In the genomic region with DNA sequence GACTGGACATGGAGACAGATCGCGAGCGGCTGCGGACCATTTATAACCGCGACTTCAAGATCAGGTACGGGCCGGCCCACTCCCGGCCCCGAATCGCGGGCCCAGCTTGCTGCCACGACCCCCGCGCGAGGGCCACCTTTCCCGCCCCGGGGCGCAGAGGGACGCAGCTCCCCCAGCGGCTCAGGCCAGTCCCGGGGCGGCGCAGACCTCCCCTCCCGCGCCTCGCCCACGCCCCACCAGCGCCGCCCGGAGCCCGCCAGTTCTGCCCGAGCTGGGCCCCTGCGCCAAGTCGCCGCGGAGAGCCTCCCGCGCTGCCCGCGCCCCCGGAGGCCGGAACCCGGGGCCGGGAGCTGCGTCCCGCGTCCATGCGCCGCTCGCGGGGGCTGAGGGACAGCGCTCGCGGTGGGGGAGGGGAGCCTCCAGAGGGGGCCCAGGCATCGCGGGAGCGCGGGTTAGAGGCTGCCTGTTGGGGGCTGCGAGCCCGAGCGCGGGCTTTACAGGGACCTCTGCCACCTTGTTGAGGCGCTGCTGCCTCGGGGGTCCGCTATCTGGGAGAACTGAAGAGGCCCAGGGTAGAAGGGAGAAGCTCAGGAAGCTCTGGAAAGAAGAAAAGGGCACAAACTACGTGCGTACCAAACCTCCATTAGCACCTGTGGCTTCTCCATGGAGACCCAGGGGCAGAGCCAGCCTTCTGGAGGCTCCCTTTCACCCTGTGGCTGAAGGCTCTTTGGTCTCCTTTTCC, we compare ENCODE assay signal across 8 cellular contexts. TPM values are rescaled to one million over a fixed set of nuclear protein-coding genes. Genes with fewer than 3 reads are reported as not detected.
DNase-seq lines count a peak whose midpoint lies in the region; ATAC-seq, FAIRE-seq and TF ChIP-seq lines count a peak whose summit lies in the region.

No MANE protein-coding gene starts in this region.

- peak; percentile 23 for ATAC-seq in HG03097 (IDR thresholded peaks at IDR 0.05; ENCODE audit: low FRiP score, unreplicated experiment)
- ATAC-seq in pancreas = peak; percentile 58 to 78 (median 71)

- H3K27me3 ChIP-seq in pancreas = no peaks in the 10 kb centered on the region

- 0 to 1% methylated on average over 59 to 68 of the region's 68 CpGs for WGBS in pancreas, 2 donors

- H3K36me3 ChIP-seq in pancreas = no peaks in the 10 kb centered on the region

- peaks cover 0 to 8% (median 5%) of the 10 kb centered on the region in 3 donors for H3K4me1 ChIP-seq in pancreas

- no peak for TF ChIP-seq CTCF in pancreas (IDR thresholded peaks at IDR 0.05)

- peak; percentile 28 for DNase-seq in NOMO-1 treated with dmso at 0.1 percent for 144 hours (lab: John Stamatoyannopoulos, UW; ENCODE audit: unreplicated experiment)
- no peak for DNase-seq in NOMO-1 treated with DMSO at 0.1 percent for 48 hours (lab: John Stamatoyannopoulos, UW; ENCODE audit: unreplicated experiment)
- DNase-seq in OCI-M1 (lab: John Stamatoyannopoulos, UW) = peak; percentile 69
- peak; percentile 34 for DNase-seq in activated gamma-delta T cell (lab: John Stamatoyannopoulos, UW)
- DNase-seq in globus pallidus (ENCODE audit: low spot score) = peak; percentile 62
- peak in 5 of 6 donors; percentile 43 to 82 (median 61) for DNase-seq in pancreas
- DNase-seq in mucosa of gallbladder (ENCODE audit: low spot score) = no peak

- intact Hi-C loops in pancreas (cut with DNase I) = no loop called here

- FAIRE-seq in pancreas (lab: Jason Lieb, UNC) = no peak

- peak overlapping the region; percentile 71 to 93 (median 76) for H3K27ac ChIP-seq in pancreas

- H3K9me3 ChIP-seq in pancreas = no peaks in the 10 kb centered on the region

- peak overlapping the region; percentile 63 to 94 (median 78) for H3K4me3 ChIP-seq in pancreas

RNA-seq across cellular contexts. Expression of a gene that starts 0.7 kb away (rescaled TPM):
- total RNA-seq in pancreas (10 to 100 TPM; 17.7 to 43.5 (median 20.4) TPM), mucosa of gallbladder (85.7 TPM)
- polyA plus RNA-seq in pancreas = 10 to 100 TPM; 75.5 to 89.9 TPM

RNA-seq across cellular contexts. Expression of a gene that starts 31.8 kb away (rescaled TPM):
- total RNA-seq in pancreas (100 to 1,000 TPM in 1 of 6 donors, 10 to 100 TPM in 5; 44.0 to 105 (median 53.5) TPM), mucosa of gallbladder (300 TPM)
- polyA plus RNA-seq in pancreas = 10 to 100 TPM; 91.5 to 94.5 TPM

RNA-seq across cellular contexts. Expression of a gene that starts 40.0 kb away (rescaled TPM):
- total RNA-seq in pancreas (1 to 10 TPM in 1 of 6 donors, under 1 TPM in 5; 0.20 to 1.6 (median 0.87) TPM), mucosa of gallbladder (1.1 TPM)
- 1 to 10 TPM in 1 of 2 donors, under 1 TPM in 1; 0.68 to 1.1 TPM for polyA plus RNA-seq in pancreas

RNA-seq across cellular contexts. Expression of a gene that starts 55.5 kb away (rescaled TPM):
- total RNA-seq in pancreas = 10 to 100 TPM; 27.2 to 60.5 (median 34.7) TPM
- polyA plus RNA-seq in pancreas = 10 to 100 TPM; 27.6 to 32.3 TPM
- total RNA-seq in mucosa of gallbladder = 97.8 TPM

RNA-seq across cellular contexts. Expression of a gene that starts 56.2 kb away (rescaled TPM):
- total RNA-seq in pancreas (10 to 100 TPM in 4 of 6 donors, 1 to 10 TPM in 2; 9.0 to 16.9 (median 11.2) TPM), mucosa of gallbladder (18.8 TPM)
- polyA plus RNA-seq in pancreas = 10 to 100 TPM in 1 of 2 donors, 1 to 10 TPM in 1; 9.5 to 11.6 TPM

Comparison
In these comparisons a context has a peak if more than half of its experiments do, and no peak if none do; other contexts are left out.
1. DNase-seq: peak in NOMO-1 treated with dmso at 0.1 percent for 144 hours (single experiment), OCI-M1 (single experiment), activated gamma-delta T cell (single experiment), globus pallidus (single experiment) and pancreas (5 of 6); none in NOMO-1 treated with DMSO at 0.1 percent for 48 hours (single experiment) and mucosa of gallbladder (single experiment).